Comparison of ENCODE assay signal across 21 cellular contexts in genomic region chr9:98404157-98404695, GRCh38.
"Had no signal": no experiment of that assay in that cellular context is flagged by ENCODE, and none has a peak within 500 bp of the region (broad histone marks: within the 10 kb centered on the region; RNA-seq: fewer than 3 reads in every experiment).

No MANE protein-coding gene starts in this region.

- DNase-seq: hypothalamus; immature natural killer cell; kidney; left colon; left lung; lower lobe of right lung; mammary epithelial cell; mesenchymal stem cell; naive B cell; natural killer cell; nephron progenitor cell; ovary; right lobe of liver; stimulated activated CD4-positive, alpha-beta T cell treated with anti-CD3 and anti-CD28 coated beads, Interleukin-1b, Interleukin-23, amount 100 ng/mL, for 48 hours; stimulated activated CD4-positive, alpha-beta T cell treated with anti-CD3 and anti-CD28 coated beads, Interleukin-2, amount 100 ng/mL, for 48 hours; stimulated activated CD4-positive, alpha-beta T cell treated with anti-CD3 and anti-CD28 coated beads, Interleukin-4, amount 100 ng/mL, for 4 hours; stimulated activated CD8-positive, alpha-beta memory T cell treated with anti-CD3 and anti-CD28 coated beads, Interleukin-4, amount 100 ng/mL, for 48 hours; stimulated activated naive CD4-positive, alpha-beta T cell treated with Interleukin-2 at 50 U/mL for 16 hours; stimulated activated naive CD8-positive, alpha-beta T cell treated with anti-CD3 and anti-CD28 coated beads, Interleukin-15, amount 100 ng/mL, for 72 hours; substantia nigra had no signal

- ATAC-seq: left colon; left lung; lower lobe of right lung; natural killer cell; right lobe of liver; stimulated activated memory B cell treated with anti-CD40 and anti-IgM and Interleukin-4, amounts not matched to agents 10 μg/mL and 1 μg/mL and 100 μg/mL, for 72 hours; stimulated activated naive CD8-positive, alpha-beta T cell treated with anti-CD3 and anti-CD28 coated beads, Interleukin-15, amount 100 ng/mL, for 72 hours had no signal
